In genomic region chr3:17901893-17902292, GRCh38 we compare ENCODE assay signal across 13 cellular contexts.
DNase-seq lines count a peak whose midpoint lies in the region; ATAC-seq lines count a peak whose summit lies in the region.
"Had no signal": no experiment of that assay in that cellular context is flagged by ENCODE, and none has a peak within 500 bp of the region (broad histone marks: within the 10 kb centered on the region; RNA-seq: fewer than 3 reads in every experiment).

No MANE protein-coding gene starts in this region.

- in situ Hi-C loops in KBM-7 (cut with MboI; ENCODE audit: low pct_unique_long_range_greater_than_20kb, low sequenced_read_pairs): no loop called here

- ATAC-seq in GM18868 (IDR thresholded peaks at IDR 0.05; ENCODE audit: unreplicated experiment) (peak; percentile 99), HG02852 (IDR thresholded peaks at IDR 0.05; ENCODE audit: unreplicated experiment) (peak; percentile 93), GM21447 (IDR thresholded peaks at IDR 0.05; ENCODE audit: unreplicated experiment) (no peak)
- ATAC-seq: left colon had no signal

- DNase-seq in KBM-7 (peak; percentile 76), germinal center (ENCODE audit: low spot score) (peak; percentile 4), NCI-H345 treated with DMSO at 0.1 percent for 48 hours (lab: John Stamatoyannopoulos, UW; ENCODE audit: unreplicated experiment) (no peak), dermis blood vessel endothelial cell (no peak)
- DNase-seq in activated CD4-positive, alpha-beta T cell treated with anti-CD3 and anti-CD28 coated beads for 4 hours: no peak
- DNase-seq: DMS 273 treated with DMSO at 0.1 percent for 48 hours, foreskin fibroblast, left colon, NCI-H1694, stomach had no signal

Comparison
In these comparisons a context has a peak if more than half of its experiments do, and no peak if none do; other contexts are left out.
1. DNase-seq: peak in KBM-7 (single experiment) and germinal center (single experiment); none in NCI-H345 treated with DMSO at 0.1 percent for 48 hours (single experiment), activated CD4-positive, alpha-beta T cell treated with anti-CD3 and anti-CD28 coated beads for 4 hours (0 of 2) and dermis blood vessel endothelial cell (single experiment).